In the genomic region with DNA sequence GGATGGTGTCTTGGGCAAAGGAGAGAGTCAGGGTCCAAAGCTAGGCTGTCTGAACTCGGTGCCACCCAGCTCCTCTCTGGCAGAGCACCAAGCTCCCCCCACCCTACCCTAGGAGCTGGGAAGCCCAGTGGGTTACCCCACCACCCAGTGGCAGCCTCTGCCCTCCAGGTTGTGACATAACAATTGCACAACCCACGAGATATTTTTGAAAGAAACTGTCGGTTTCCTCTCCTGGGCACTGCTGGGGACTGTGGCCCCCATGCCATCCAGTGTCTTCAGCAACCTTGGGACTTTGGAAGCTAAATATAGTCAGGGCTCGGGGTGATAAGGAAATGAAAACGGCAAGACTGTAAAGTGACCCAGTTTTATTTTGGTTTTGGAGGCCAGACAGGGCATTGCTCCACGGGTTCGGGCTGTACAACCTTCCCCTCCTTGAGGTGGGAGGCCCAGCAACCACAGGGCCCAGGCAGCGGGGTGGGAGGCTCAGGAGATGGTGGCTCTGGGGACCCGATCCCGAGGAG, we compare ENCODE assay signal across 8 cellular contexts. TPM values are rescaled to one million over a fixed set of nuclear protein-coding genes. Genes with fewer than 3 reads are reported as not detected.
DNase-seq lines count a peak whose midpoint lies in the region; ATAC-seq and TF ChIP-seq lines count a peak whose summit lies in the region.

No MANE protein-coding gene starts in this region.

- peaks cover 54% of the 10 kb centered on the region for H3K27me3 Mint-ChIP-seq in activated naive CD4-positive, alpha-beta T cell treated with anti-CD3 and anti-CD28 coated beads, Interleukin-2, amount 10 ng/mL, durations not matched to agents 7 days and 5 days

- H3K36me3 ChIP-seq in vagina: no peaks in the 10 kb centered on the region

- peaks cover 25% of the 10 kb centered on the region for H3K4me1 ChIP-seq in mononuclear cell (ENCODE audit: insufficient read depth, low read length)
- peaks cover 22% of the 10 kb centered on the region for H3K4me1 ChIP-seq in vagina

- peaks cover 29% of the 10 kb centered on the region for H3K4me1 Mint-ChIP-seq in activated naive CD4-positive, alpha-beta T cell treated with anti-CD3 and anti-CD28 coated beads, Interleukin-2, amount 10 ng/mL, durations not matched to agents 7 days and 5 days

- no peak for ATAC-seq in HG02870 (IDR thresholded peaks at IDR 0.05; ENCODE audit: unreplicated experiment)

- TF ChIP-seq POLR2A in vagina (IDR thresholded peaks at IDR 0.05): no peak

- H3K27me3 ChIP-seq in dorsolateral prefrontal cortex (no peaks in the 10 kb centered on the region), mononuclear cell (ENCODE audit: insufficient read depth, low read length) (no peaks in the 10 kb centered on the region), vagina (no peaks in the 10 kb centered on the region)

- peak overlapping the region; percentile 81 for H3K27ac Mint-ChIP-seq in activated naive CD4-positive, alpha-beta T cell treated with anti-CD3 and anti-CD28 coated beads, Interleukin-2, amount 10 ng/mL, durations not matched to agents 7 days and 5 days

- H3K9me3 ChIP-seq in mononuclear cell (ENCODE audit: low read depth, low read length) (no peaks in the 10 kb centered on the region), vagina (no peaks in the 10 kb centered on the region)

- H3K9me3 Mint-ChIP-seq in activated naive CD4-positive, alpha-beta T cell treated with anti-CD3 and anti-CD28 coated beads, Interleukin-2, amount 10 ng/mL, durations not matched to agents 7 days and 5 days: no peaks in the 10 kb centered on the region

- H3K27ac ChIP-seq in dorsolateral prefrontal cortex: peak overlapping the region in 8 of 59 donors; percentile 9 to 66 (median 44)
- peak overlapping the region; percentile 78 for H3K27ac ChIP-seq in vagina
- H3K27ac ChIP-seq in caudate nucleus (ENCODE audit: low read depth, low read length): no peak overlapping the region

- peak overlapping the region; percentile 74 for H3K4me3 Mint-ChIP-seq in activated naive CD4-positive, alpha-beta T cell treated with anti-CD3 and anti-CD28 coated beads, Interleukin-2, amount 10 ng/mL, durations not matched to agents 7 days and 5 days

- TF ChIP-seq CTCF in dorsolateral prefrontal cortex (IDR thresholded peaks at IDR 0.05 in 54 of 56, conservative IDR thresholded peaks at IDR 0.05 in 2 of 56; ENCODE audit: low read depth in 1 of 56, partially characterized antibody in 56 of 56): no peak
- TF ChIP-seq CTCF in vagina (IDR thresholded peaks at IDR 0.05): no peak

- DNase-seq in activated naive CD4-positive, alpha-beta T cell treated with anti-CD3 and anti-CD28 coated beads, Interleukin-2, amount 10 ng/mL, durations not matched to agents 7 days and 5 days: no peak
- DNase-seq in activated naive CD4-positive, alpha-beta T cell (lab: John Stamatoyannopoulos, UW): no peak
- DNase-seq in dorsolateral prefrontal cortex: no peak
- DNase-seq in vagina (ENCODE audit: extremely low spot score in 2 of 2): no peak
- no peak for DNase-seq in caudate nucleus (lab: John Stamatoyannopoulos, UW)
- DNase-seq in SW 1271 (lab: John Stamatoyannopoulos, UW): no peak

- CTCF ChIA-PET in activated naive CD4-positive, alpha-beta T cell treated with anti-CD3 and anti-CD28 coated beads, Interleukin-2, amount 10 ng/mL, durations not matched to agents 7 days and 5 days (lab: Charles Lee): interaction anchor here (0.7 to 11.2 kb wide), 3 partner anchors 11 to 91 kb away, joined by 3 to 159 read pairs (median 4); no protein-coding TSS in a partner anchor

- H3K4me3 ChIP-seq in dorsolateral prefrontal cortex (peak overlapping the region; percentile 40 to 92 (median 72)), mononuclear cell (ENCODE audit: low read length) (peak overlapping the region; percentile 55), vagina (peak overlapping the region; percentile 71 to 97)

- intact Hi-C loops in dorsolateral prefrontal cortex (cut with DNase I): loop anchor here (5.0 kb wide), 2 partner anchors 52 to 87 kb away; no protein-coding TSS in a partner anchor
- intact Hi-C loops in vagina (cut with DNase I): loop anchor here (5.0 kb wide), 1 partner anchor 87 kb away; no protein-coding TSS in a partner anchor

- H3K36me3 Mint-ChIP-seq in activated naive CD4-positive, alpha-beta T cell treated with anti-CD3 and anti-CD28 coated beads, Interleukin-2, amount 10 ng/mL, durations not matched to agents 7 days and 5 days: peaks cover 2% of the 10 kb centered on the region

RNA-seq across cellular contexts. Expression of a gene that starts 1.4 kb away (rescaled TPM):
- total RNA-seq in dorsolateral prefrontal cortex (10 to 100 TPM in 97 of 120 experiments, 1 to 10 TPM in 23; 6.5 to 19.9 (median 12.1) TPM), mononuclear cell (14.4 TPM), vagina (16.5 TPM)
